22 cellular contexts compared by ENCODE assay signal in the genomic region with DNA sequence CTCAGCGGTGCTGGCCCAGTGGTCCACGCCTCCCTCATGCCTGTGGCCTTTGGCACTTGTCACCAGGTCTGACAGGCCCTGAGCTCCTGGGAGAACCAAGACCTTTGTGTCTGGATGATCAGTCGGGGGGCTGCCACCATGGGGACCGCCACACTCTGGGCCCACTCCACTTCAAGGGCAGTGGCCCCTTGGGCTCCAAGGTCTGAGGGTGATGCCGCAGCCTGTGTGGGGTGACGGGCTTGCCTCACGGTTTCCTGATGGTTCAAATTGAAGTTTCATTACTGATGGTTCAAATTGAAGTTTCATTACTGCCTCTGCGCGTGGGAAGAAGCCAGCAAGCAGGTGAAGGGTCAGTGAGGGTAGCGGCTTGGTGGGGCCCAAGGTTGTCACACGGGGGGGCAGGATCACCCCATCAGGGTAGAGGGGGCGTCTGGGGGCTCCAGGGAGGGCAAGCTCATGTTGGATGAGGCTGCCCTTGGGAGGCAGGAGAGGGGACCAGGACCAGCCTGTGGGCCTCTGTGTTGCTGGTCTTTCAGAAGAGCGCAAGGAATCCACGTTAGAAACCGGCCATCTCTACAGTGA.
"Had no signal": no experiment of that assay in that cellular context is flagged by ENCODE, and none has a peak within 500 bp of the region (broad histone marks: within the 10 kb centered on the region; RNA-seq: fewer than 3 reads in every experiment).

No MANE protein-coding gene starts in this region.

- DNase-seq: activated CD4-positive, alpha-beta T cell treated with anti-CD3 and anti-CD28 coated beads, Interleukin-2, amount 10 ng/mL, durations not matched to agents 24 days and 14 days; activated CD4-positive, CD25-positive, alpha-beta regulatory T cell; activated CD8-positive, alpha-beta T cell treated with anti-CD3 and anti-CD28 coated beads for 36 hours; activated effector memory CD4-positive, alpha-beta T cell treated with Interleukin-2 at 50 U/mL for 16 hours; activated naive CD4-positive, alpha-beta T cell treated with anti-CD3 and anti-CD28 coated beads, Interleukin-2, amount 50 U/mL, for 16 hours; activated T-cell treated with anti-CD3 and anti-CD28 coated beads, Interleukin-2, amount 50 U/mL, for 4 hours; cerebellar nuclear complex; effector CD4-positive, alpha-beta T cell; gastrocnemius medialis; head of caudate nucleus; left ventricle myocardium inferior; mesendoderm; natural killer cell; stimulated activated naive CD4-positive, alpha-beta T cell; thyroid gland had no signal

- ATAC-seq: activated CD8-positive, alpha-beta T cell treated with anti-CD3 and anti-CD28 coated beads for 36 hours; activated T-cell treated with anti-CD3 and anti-CD28 coated beads, Interleukin-2, amount 50 U/mL, for 4 hours; esophagus mucosa; gastrocnemius medialis had no signal

- H3K4me3 ChIP-seq: ascending aorta, breast epithelium, gastrocnemius medialis, left ventricle myocardium inferior, sigmoid colon, thyroid gland had no signal

- H3K36me3 ChIP-seq: ascending aorta, breast epithelium, gastrocnemius medialis, left ventricle myocardium inferior, sigmoid colon had no signal

- FAIRE-seq: urothelium cell line had no signal

- H3K27ac ChIP-seq: ascending aorta, breast epithelium, gastrocnemius medialis, left ventricle myocardium inferior, neutrophil, parathyroid adenoma, sigmoid colon, thyroid gland had no signal

- H3K79me2 ChIP-seq: parathyroid adenoma had no signal

- H3K9me3 ChIP-seq: breast epithelium, gastrocnemius medialis, left ventricle myocardium inferior, neutrophil, sigmoid colon, thyroid gland had no signal

- H3K27me3 ChIP-seq: ascending aorta, breast epithelium, thyroid gland had no signal

- H3K4me1 ChIP-seq: ascending aorta, breast epithelium, gastrocnemius medialis, left ventricle myocardium inferior, parathyroid adenoma, sigmoid colon had no signal

- H3K9ac ChIP-seq: parathyroid adenoma had no signal

- H2AFZ ChIP-seq: parathyroid adenoma had no signal
